Comparison of ENCODE assay signal across 1 cellular context in genomic region chr11:116386118-116386699, GRCh38.
TF ChIP-seq lines count a peak whose summit lies in the region.

No MANE protein-coding gene starts in this region.

TF ChIP-seq in H1, 55 proteins besides CTCF, POLR2A, EP300 and RAD21:
- TF ChIP-seq, protein P1, sequence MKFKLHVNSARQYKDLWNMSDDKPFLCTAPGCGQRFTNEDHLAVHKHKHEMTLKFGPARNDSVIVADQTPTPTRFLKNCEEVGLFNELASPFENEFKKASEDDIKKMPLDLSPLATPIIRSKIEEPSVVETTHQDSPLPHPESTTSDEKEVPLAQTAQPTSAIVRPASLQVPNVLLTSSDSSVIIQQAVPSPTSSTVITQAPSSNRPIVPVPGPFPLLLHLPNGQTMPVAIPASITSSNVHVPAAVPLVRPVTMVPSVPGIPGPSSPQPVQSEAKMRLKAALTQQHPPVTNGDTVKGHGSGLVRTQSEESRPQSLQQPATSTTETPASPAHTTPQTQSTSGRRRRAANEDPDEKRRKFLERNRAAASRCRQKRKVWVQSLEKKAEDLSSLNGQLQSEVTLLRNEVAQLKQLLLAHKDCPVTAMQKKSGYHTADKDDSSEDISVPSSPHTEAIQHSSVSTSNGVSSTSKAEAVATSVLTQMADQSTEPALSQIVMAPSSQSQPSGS (IDR thresholded peaks at IDR 0.05; ENCODE audit: low read length), result no peak
- TF ChIP-seq USF2 (IDR thresholded peaks at IDR 0.05; ENCODE audit: low read length), result no peak
- TF ChIP-seq SRF (IDR thresholded peaks at IDR 0.05; ENCODE audit: low read depth, low read length), result no peak
- TF ChIP-seq POLR2AphosphoS5 (IDR thresholded peaks at IDR 0.05; ENCODE audit: low read depth, low read length), result no peak
- TF ChIP-seq E2F6 (IDR thresholded peaks at IDR 0.05), result no peak
- no peak for TF ChIP-seq KDM1A (IDR thresholded peaks at IDR 0.05; ENCODE audit: borderline replicate concordance, low read length)
- TF ChIP-seq CTBP2 (IDR thresholded peaks at IDR 0.05; ENCODE audit: borderline replicate concordance, insufficient read depth, insufficient read length, low read length), result no peak
- TF ChIP-seq EGR1 (IDR thresholded peaks at IDR 0.05; ENCODE audit: borderline replicate concordance, low read depth, low read length), result no peak
- no peak for TF ChIP-seq RNF2 (IDR thresholded peaks at IDR 0.05; ENCODE audit: borderline replicate concordance, low read depth, low read length, missing control alignments, poor library complexity, severe bottlenecking)
